In the genomic region with DNA sequence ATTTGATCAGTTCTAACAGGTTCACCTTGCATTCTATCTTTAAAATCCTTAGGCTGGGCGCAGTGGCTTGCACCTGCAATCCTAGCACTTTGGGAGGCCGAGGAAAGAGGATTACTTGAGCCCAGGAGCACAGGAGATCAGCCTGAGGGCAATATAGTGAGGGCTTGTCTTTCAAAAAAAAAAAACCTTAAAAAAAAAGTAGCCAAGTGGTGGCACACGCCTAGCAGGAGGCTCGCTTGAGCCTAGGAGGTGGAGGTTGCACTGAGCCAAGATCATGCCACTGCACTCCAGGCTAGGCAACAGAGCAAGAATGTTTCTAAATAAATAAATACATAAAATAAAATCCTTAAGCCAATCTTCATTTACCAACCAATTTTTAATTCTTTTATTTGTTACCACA, we compare ENCODE assay signal across 11 cellular contexts.
DNase-seq lines count a peak whose midpoint lies in the region; ATAC-seq, FAIRE-seq and TF ChIP-seq lines count a peak whose summit lies in the region.
"Had no signal": no experiment of that assay in that cellular context is flagged by ENCODE, and none has a peak within 500 bp of the region (broad histone marks: within the 10 kb centered on the region; RNA-seq: fewer than 3 reads in every experiment).

No MANE protein-coding gene starts in this region.

- peak overlapping the region; percentile 80 for H3K4me3 Mint-ChIP-seq in activated CD8-positive, alpha-beta T cell treated with anti-CD3 and anti-CD28 coated beads for 36 hours
- no peak overlapping the region for H3K4me3 Mint-ChIP-seq in activated CD8-positive, alpha-beta T cell treated with anti-CD3 and anti-CD28 coated beads, Interleukin-2, amount 10 ng/mL, durations not matched to agents 7 days and 5 days

- TF ChIP-seq CTCF in activated CD8-positive, alpha-beta T cell treated with anti-CD3 and anti-CD28 coated beads for 36 hours (IDR thresholded peaks at IDR 0.05) = no peak
- TF ChIP-seq CTCF in OCI-LY1 (IDR thresholded peaks at IDR 0.05; ENCODE audit: low read length) (no peak), epithelial cell of proximal tubule (conservative IDR thresholded peaks at IDR 0.05; ENCODE audit: low read depth, low read length) (no peak)

- peaks cover 38% of the 10 kb centered on the region for H3K36me3 Mint-ChIP-seq in activated CD8-positive, alpha-beta T cell treated with anti-CD3 and anti-CD28 coated beads for 36 hours (ENCODE audit: low read depth)
- peaks cover 38% of the 10 kb centered on the region for H3K36me3 Mint-ChIP-seq in activated CD8-positive, alpha-beta T cell treated with anti-CD3 and anti-CD28 coated beads, Interleukin-2, amount 10 ng/mL, durations not matched to agents 7 days and 5 days (ENCODE audit: low read depth)

- CTCF ChIA-PET in activated CD8-positive, alpha-beta T cell treated with anti-CD3 and anti-CD28 coated beads for 36 hours (lab: Charles Lee) = no interaction called here
- CTCF ChIA-PET in activated CD8-positive, alpha-beta T cell treated with anti-CD3 and anti-CD28 coated beads, Interleukin-2, amount 10 ng/mL, durations not matched to agents 7 days and 5 days (lab: Charles Lee) = interaction anchor here (1.1 kb wide), 1 partner anchor 76 kb away, joined by 4 read pairs; no protein-coding TSS in a partner anchor

- H3K36me3 ChIP-seq in OCI-LY1 (ENCODE audit: insufficient read depth, low read length) (peaks cover 36% of the 10 kb centered on the region), small intestine (ENCODE audit: control insufficient read depth in 2 of 2, insufficient read depth in 2 of 2, low read length in 2 of 2) (no peaks in the 10 kb centered on the region)

- H3K4me3 ChIP-seq in OCI-LY1 (ENCODE audit: low read depth, low read length, poor library complexity, severe bottlenecking) = peak overlapping the region; percentile 96
- peak overlapping the region; percentile 87 for H3K4me3 ChIP-seq in epithelial cell of proximal tubule (ENCODE audit: low read depth, low read length)
- no peak overlapping the region for H3K4me3 ChIP-seq in small intestine (ENCODE audit: low read depth in 1 of 2, low read length in 2 of 2)

- peak overlapping the region; percentile 67 for H3K4me2 ChIP-seq in OCI-LY1 (ENCODE audit: low read length)

- peaks cover 13% of the 10 kb centered on the region for H3K79me2 ChIP-seq in OCI-LY1 (ENCODE audit: insufficient read depth, low read length)

- peak overlapping the region; percentile 71; the same call in 1 of the 2 replicates for H3K9ac ChIP-seq in OCI-LY1 (ENCODE audit: low read length)

- peaks cover 14% of the 10 kb centered on the region for H3F3A ChIP-seq in OCI-LY1 (ENCODE audit: insufficient read depth, low read length)

- H3K9me3 ChIP-seq in OCI-LY1 (ENCODE audit: low read length) (no peaks in the 10 kb centered on the region), small intestine (ENCODE audit: control insufficient read depth, low read depth) (no peaks in the 10 kb centered on the region)
- H3K9me3 ChIP-seq: pancreas had no signal

- no peaks in the 10 kb centered on the region for H4K20me1 ChIP-seq in OCI-LY1 (ENCODE audit: insufficient read depth, low read length)

- H3K27me3 ChIP-seq in OCI-LY1 (ENCODE audit: insufficient read depth, low read length) (no peaks in the 10 kb centered on the region), small intestine (ENCODE audit: control insufficient read depth in 2 of 2, insufficient read depth in 2 of 2, low read length in 2 of 2) (no peaks in the 10 kb centered on the region)
- H3K27me3 ChIP-seq: pancreas had no signal

- H3K9me2 ChIP-seq in OCI-LY1 (ENCODE audit: low read depth, low read length) = no peaks in the 10 kb centered on the region

- WGBS in small intestine, 3 donors = 25 to 66% (median 51%) methylated on average over 4 of the region's 4 CpGs

- H3K27ac ChIP-seq in OCI-LY1 (ENCODE audit: low read depth, low read length, poor library complexity, severe bottlenecking) (no peak overlapping the region), small intestine (ENCODE audit: low read depth in 1 of 2, low read length in 1 of 2) (peak overlapping the region in 1 of 2 donors; percentile 58)

- H3K4me1 ChIP-seq in OCI-LY1 (ENCODE audit: insufficient read depth, low read length, severe bottlenecking) (peaks cover 39% of the 10 kb centered on the region), small intestine (ENCODE audit: control insufficient read depth in 2 of 2, insufficient read depth in 1 of 2, low read depth in 1 of 2, low read length in 1 of 2) (peaks cover 0 to 4% of the 10 kb centered on the region in 2 donors)

- H2AFZ ChIP-seq in OCI-LY1 (ENCODE audit: low read length) = no peak overlapping the region

- H3K27me3 Mint-ChIP-seq in activated CD8-positive, alpha-beta T cell treated with anti-CD3 and anti-CD28 coated beads for 36 hours = no peaks in the 10 kb centered on the region
- H3K27me3 Mint-ChIP-seq in activated CD8-positive, alpha-beta T cell treated with anti-CD3 and anti-CD28 coated beads, Interleukin-2, amount 10 ng/mL, durations not matched to agents 7 days and 5 days (ENCODE audit: low read depth) = no peaks in the 10 kb centered on the region

- H3K27ac Mint-ChIP-seq in activated CD8-positive, alpha-beta T cell treated with anti-CD3 and anti-CD28 coated beads for 36 hours = peak overlapping the region; percentile 17
- no peak overlapping the region for H3K27ac Mint-ChIP-seq in activated CD8-positive, alpha-beta T cell treated with anti-CD3 and anti-CD28 coated beads, Interleukin-2, amount 10 ng/mL, durations not matched to agents 7 days and 5 days

- FAIRE-seq in small intestine (lab: Jason Lieb, UNC) = no peak
- FAIRE-seq: H54, kidney had no signal

- H3K4me1 Mint-ChIP-seq in activated CD8-positive, alpha-beta T cell treated with anti-CD3 and anti-CD28 coated beads for 36 hours (ENCODE audit: low read depth) = peaks cover 24% of the 10 kb centered on the region
- H3K4me1 Mint-ChIP-seq in activated CD8-positive, alpha-beta T cell treated with anti-CD3 and anti-CD28 coated beads, Interleukin-2, amount 10 ng/mL, durations not matched to agents 7 days and 5 days (ENCODE audit: low read depth) = peaks cover 28% of the 10 kb centered on the region

- ATAC-seq in activated CD8-positive, alpha-beta T cell treated with anti-CD3 and anti-CD28 coated beads for 36 hours = no peak
- no peak for ATAC-seq in activated CD8-positive, alpha-beta T cell treated with anti-CD3 and anti-CD28 coated beads, Interleukin-2, amount 10 ng/mL, durations not matched to agents 7 days and 5 days
- ATAC-seq in GM18520 (IDR thresholded peaks at IDR 0.05; ENCODE audit: unreplicated experiment) (no peak), HG03565 (IDR thresholded peaks at IDR 0.05; ENCODE audit: unreplicated experiment) (no peak)
- ATAC-seq: pancreas had no signal

- H3K9me3 Mint-ChIP-seq in activated CD8-positive, alpha-beta T cell treated with anti-CD3 and anti-CD28 coated beads for 36 hours = no peaks in the 10 kb centered on the region
- no peaks in the 10 kb centered on the region for H3K9me3 Mint-ChIP-seq in activated CD8-positive, alpha-beta T cell treated with anti-CD3 and anti-CD28 coated beads, Interleukin-2, amount 10 ng/mL, durations not matched to agents 7 days and 5 days (ENCODE audit: insufficient read depth)

- POLR2A ChIA-PET in activated CD8-positive, alpha-beta T cell treated with anti-CD3 and anti-CD28 coated beads for 36 hours (lab: Charles Lee) = no interaction called here
- POLR2A ChIA-PET in activated CD8-positive, alpha-beta T cell treated with anti-CD3 and anti-CD28 coated beads, Interleukin-2, amount 10 ng/mL, durations not matched to agents 7 days and 5 days (lab: Charles Lee) = interaction anchor here (1.2 kb wide), 1 partner anchor 11 kb away, joined by 3 read pairs; no protein-coding TSS in a partner anchor

- intact Hi-C loops in activated CD8-positive, alpha-beta T cell treated with anti-CD3 and anti-CD28 coated beads for 36 hours (cut with micrococcal nuclease) = no loop called here

- no peak for DNase-seq in activated CD8-positive, alpha-beta T cell treated with anti-CD3 and anti-CD28 coated beads for 36 hours
- DNase-seq in activated CD8-positive, alpha-beta T cell treated with anti-CD3 and anti-CD28 coated beads, Interleukin-2, amount 10 ng/mL, durations not matched to agents 7 days and 5 days = no peak
- DNase-seq in epithelial cell of proximal tubule (ENCODE audit: low read depth) = no peak
- DNase-seq in small intestine = peak; percentile 31
- DNase-seq in CD1c-positive myeloid dendritic cell (ENCODE audit: extremely low spot score) = no peak
- DNase-seq: kidney, pancreas had no signal

Comparison
In these comparisons a context has a peak if more than half of its experiments do, and no peak if none do; other contexts are left out.
1. H3K4me3 ChIP-seq: peak in OCI-LY1 (single experiment) and epithelial cell of proximal tubule (single experiment); none in small intestine (0 of 2).